8 cellular contexts compared by ENCODE assay signal in genomic region chr13:98482476-98483444, GRCh38.
DNase-seq lines count a peak whose midpoint lies in the region; ATAC-seq, FAIRE-seq and TF ChIP-seq lines count a peak whose summit lies in the region.

No MANE protein-coding gene starts in this region.

- H3K4me2 ChIP-seq in osteoblast (ENCODE audit: insufficient read depth, low read length): peak overlapping the region; percentile 70

- TF ChIP-seq CTCF in Peyer's patch (IDR thresholded peaks at IDR 0.05) (peak in 1 of 6 experiments; percentile 13), fibroblast of pulmonary artery (IDR thresholded peaks at IDR 0.05; ENCODE audit: low read length, missing control alignments) (peak; percentile 9), osteoblast (IDR thresholded peaks at IDR 0.05; ENCODE audit: extremely low read depth, low read depth, low read length) (peak; percentile 24)

- no peak overlapping the region for H2AFZ ChIP-seq in osteoblast (ENCODE audit: low read length)

- no peak for DNase-seq in GM12891 (ENCODE audit: insufficient read length, low spot score)
- DNase-seq in Peyer's patch: peak; percentile 17 to 73 (median 72)
- peak; percentile 57 for DNase-seq in fibroblast of pulmonary artery (ENCODE audit: low read depth)
- peak; percentile 95 for DNase-seq in osteoblast (ENCODE audit: insufficient read length, low spot score, missing footprints)
- no peak for DNase-seq in SIG-M5 (lab: John Stamatoyannopoulos, UW)
- no peak for DNase-seq in NCI-H748 treated with DMSO at 0.1 percent for 48 hours (lab: John Stamatoyannopoulos, UW)
- DNase-seq in COR-L47 (lab: John Stamatoyannopoulos, UW): no peak

- H3K9me3 ChIP-seq in Peyer's patch: no peaks in the 10 kb centered on the region
- H3K9me3 ChIP-seq in osteoblast (ENCODE audit: low read depth, low read length): no peaks in the 10 kb centered on the region

- H3K79me2 ChIP-seq in osteoblast (ENCODE audit: insufficient read depth, low read length): peaks cover 90% of the 10 kb centered on the region

- H3K27me3 ChIP-seq in Peyer's patch (no peaks in the 10 kb centered on the region), osteoblast (ENCODE audit: insufficient read depth, low read length) (no peaks in the 10 kb centered on the region)

- FAIRE-seq in GM12891 (lab: Jason Lieb, UNC): peak; percentile 50

- TF ChIP-seq POLR2A in GM12891 (IDR thresholded peaks at IDR 0.05; ENCODE audit: low read depth, low read length) (no peak; the same call in 1 of the 2 replicates), Peyer's patch (IDR thresholded peaks at IDR 0.05) (no peak)

- H3K27ac ChIP-seq in Peyer's patch (peak overlapping the region in 3 of 4 donors; percentile 43 to 90 (median 80)), osteoblast (ENCODE audit: low read depth, low read length) (peak overlapping the region; percentile 99)

- no peak for ATAC-seq in HG02852 (IDR thresholded peaks at IDR 0.05; ENCODE audit: unreplicated experiment)

- H3K4me3 ChIP-seq in Peyer's patch: no peak overlapping the region
- H3K4me3 ChIP-seq in fibroblast of pulmonary artery (replicated peaks; ENCODE audit: low read depth, low read length): no peak overlapping the region
- peak overlapping the region; percentile 37 for H3K4me3 ChIP-seq in osteoblast (ENCODE audit: insufficient read depth, low read length)

- peaks cover 16% of the 10 kb centered on the region for H4K20me1 ChIP-seq in osteoblast (ENCODE audit: insufficient read depth, low read length)

- H3K4me1 ChIP-seq in Peyer's patch: peaks cover 14 to 70% (median 31%) of the 10 kb centered on the region in 4 donors
- H3K4me1 ChIP-seq in osteoblast (ENCODE audit: insufficient read depth, low read length): peaks cover 66% of the 10 kb centered on the region

- no peaks in the 10 kb centered on the region for H3K36me3 ChIP-seq in Peyer's patch
- H3K36me3 ChIP-seq in osteoblast (ENCODE audit: insufficient read depth, low read length): no peaks in the 10 kb centered on the region

TF ChIP-seq in GM12891, 5 proteins besides CTCF, POLR2A, EP300 and RAD21:
- TF ChIP-seq POLR2AphosphoS5 (IDR thresholded peaks at IDR 0.05; ENCODE audit: low read depth, low read length): no peak
- no peak for TF ChIP-seq PAX5 (IDR thresholded peaks at IDR 0.05; ENCODE audit: insufficient read depth, low read length, severe bottlenecking)
- no peak for TF ChIP-seq SPI1 (IDR thresholded peaks at IDR 0.05; ENCODE audit: low read depth, low read length)

Comparison
In these comparisons a context has a peak if more than half of its experiments do, and no peak if none do; other contexts are left out.
1. DNase-seq: peak in Peyer's patch (3 of 3), fibroblast of pulmonary artery (single experiment) and osteoblast (single experiment); none in GM12891 (single experiment), SIG-M5 (single experiment), NCI-H748 treated with DMSO at 0.1 percent for 48 hours (single experiment) and COR-L47 (single experiment).